ENCODE assay signal across 8 cellular contexts in the genomic region with DNA sequence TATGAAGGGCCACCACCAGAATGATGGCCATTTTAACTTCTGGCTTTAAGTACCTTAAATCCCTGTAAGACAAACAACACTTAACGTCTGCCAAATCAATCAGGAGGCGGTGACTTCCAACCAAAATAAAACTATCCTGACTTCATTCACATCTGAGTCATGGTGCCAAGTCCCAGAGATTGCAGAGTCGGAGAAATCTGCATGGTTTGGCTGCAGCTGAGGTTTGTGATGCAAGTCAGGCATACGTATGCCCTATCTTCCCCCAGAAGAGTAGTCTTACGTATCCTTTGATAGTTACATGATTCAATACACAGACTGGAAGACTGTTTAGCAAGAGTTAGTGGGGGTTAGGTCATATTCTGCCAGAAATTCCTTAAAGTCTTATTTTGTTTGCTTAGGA. TPM values are rescaled to one million over a fixed set of nuclear protein-coding genes. Genes with fewer than 3 reads are reported as not detected.
A peak's percentile ranks its signal among the peaks of the same experiment; 100 is the strongest.
DNase-seq lines count a peak whose midpoint lies in the region; ATAC-seq, FAIRE-seq and TF ChIP-seq lines count a peak whose summit lies in the region.

No MANE protein-coding gene starts in this region.

- DNase-seq in HepG2 (ENCODE audit: low spot score) (no peak), bronchial epithelial cell (ENCODE audit: low read depth) (peak; percentile 93), medulla oblongata (ENCODE audit: extremely low spot score) (peak; percentile 50), BE2C (no peak), T-helper 9 cell (no peak)

- FAIRE-seq in HepG2 (lab: Jason Lieb, UNC), result no peak
- no peak for FAIRE-seq in bronchial epithelial cell (lab: Jason Lieb, UNC)

- H3K9ac ChIP-seq in liver (ENCODE audit: low read depth in 1 of 2, low read length in 2 of 2), result no peak overlapping the region
- H3K9ac ChIP-seq in HepG2 (ENCODE audit: insufficient read depth, low read depth, low read length), result no peak overlapping the region

- CTCF ChIA-PET in HepG2 (lab: Yijun Ruan, JAX; ENCODE audit: low intra/inter-chr PET ratio, low total read pairs), result interaction anchor here (0.6 to 1.3 kb wide), 2 partner anchors 104 to 145 kb away, joined by 3 read pairs; no protein-coding TSS in a partner anchor

- H3K27me3 ChIP-seq in liver (ENCODE audit: control insufficient read depth in 4 of 4, insufficient read depth in 4 of 4, low read length in 3 of 4) (no peaks in the 10 kb centered on the region), HepG2 (ENCODE audit: control insufficient read depth in 1 of 2, insufficient read depth in 2 of 2, low read length in 2 of 2) (no peaks in the 10 kb centered on the region), bronchial epithelial cell (ENCODE audit: control insufficient read depth, insufficient read depth, low read length) (no peaks in the 10 kb centered on the region), BE2C (no peaks in the 10 kb centered on the region)

- H3K4me3 ChIP-seq in liver (ENCODE audit: low read depth in 1 of 3, low read length in 3 of 3) (no peak overlapping the region), HepG2 (replicated peaks in 1 of 3; ENCODE audit: insufficient read depth in 1 of 3, low read depth in 2 of 3, low read length in 3 of 3) (no peak overlapping the region), bronchial epithelial cell (ENCODE audit: low read depth, low read length) (no peak overlapping the region), BE2C (ENCODE audit: low read depth, low read length) (no peak overlapping the region)

- intact Hi-C loops in HepG2 (cut with micrococcal nuclease; ENCODE audit: unreplicated experiment), result no loop called here

- BruUV-seq in HepG2 (replicated peaks; lab: Mats Ljungman, UMichigan), result no TSS peak

- POLR2A ChIA-PET in HepG2 (lab: Yijun Ruan, JAX), result no interaction called here

- no peak overlapping the region for H3K4me2 ChIP-seq in HepG2 (ENCODE audit: low read depth, low read length)

- TF ChIP-seq CTCF in liver (IDR thresholded peaks at IDR 0.05; ENCODE audit: low read depth, low read length, missing input control), result no peak
- no peak for TF ChIP-seq CTCF in HepG2 (CRISPR knock-in tag; IDR thresholded peaks at IDR 0.05)
- no peak for TF ChIP-seq CTCF in bronchial epithelial cell (IDR thresholded peaks at IDR 0.05; ENCODE audit: insufficient read depth, low read length, severe bottlenecking)
- TF ChIP-seq CTCF in BE2C (IDR thresholded peaks at IDR 0.05; ENCODE audit: low read depth, low read length), result no peak

- TF ChIP-seq EP300 in HepG2 (IDR thresholded peaks at IDR 0.05; ENCODE audit: low read depth in 2 of 2, low read length in 2 of 2), result no peak
- no peak for TF ChIP-seq EP300 in HepG2 (CRISPR knock-in tag; IDR thresholded peaks at IDR 0.05; ENCODE audit: borderline replicate concordance)

- in situ Hi-C loops in HepG2 (cut with HindIII; ENCODE audit: extremely low pct_ligation_motif_present, low pct_unique_long_range_greater_than_20kb), result loop anchor here (5.0 kb wide), 1 partner anchor 192 kb away; no protein-coding TSS in a partner anchor

- no peaks in the 10 kb centered on the region for H4K20me1 ChIP-seq in HepG2 (ENCODE audit: insufficient read depth, low read length)

- H3K4me1 ChIP-seq in liver (ENCODE audit: control insufficient read depth in 4 of 4, insufficient read depth in 4 of 4, low read length in 3 of 4), result peaks cover 0 to 32% (median 20%) of the 10 kb centered on the region in 4 donors
- peaks cover 41% of the 10 kb centered on the region for H3K4me1 ChIP-seq in HepG2 (ENCODE audit: insufficient read depth, low read length)
- H3K4me1 ChIP-seq in BE2C, result peaks cover 37% of the 10 kb centered on the region

- H3K27ac ChIP-seq in liver (ENCODE audit: low read depth in 1 of 2, low read length in 2 of 2), result peak overlapping the region in 1 of 2 donors; percentile 57
- no peak overlapping the region for H3K27ac ChIP-seq in HepG2 (ENCODE audit: extremely low read length, insufficient read depth, low read length)

- TF ChIP-seq RAD21 in liver (IDR thresholded peaks at IDR 0.05) (peak in 1 of 2 donors; percentile 27), HepG2 (CRISPR knock-in tag; IDR thresholded peaks at IDR 0.05) (no peak)

- no peak overlapping the region for H2AFZ ChIP-seq in HepG2 (ENCODE audit: low read length)

- peaks cover 14% of the 10 kb centered on the region for H3K79me2 ChIP-seq in HepG2 (ENCODE audit: insufficient read depth, low read length)

- no peak for TF ChIP-seq POLR2A in HepG2 (IDR thresholded peaks at IDR 0.05; ENCODE audit: insufficient read depth in 1 of 2, low read depth in 2 of 2, low read length in 2 of 2)

- WGBS in liver, result 17% methylated on average over 5 of the region's 5 CpGs
- 77% methylated on average over 5 of the region's 5 CpGs for WGBS in HepG2 (ENCODE audit: low lambda C conversion rate)

- ATAC-seq in HepG2, result no peak
- no peak for ATAC-seq in HG02623 (IDR thresholded peaks at IDR 0.05; ENCODE audit: unreplicated experiment)
- no peak for ATAC-seq in HG03025 (IDR thresholded peaks at IDR 0.05; ENCODE audit: low FRiP score, unreplicated experiment)

- no peaks in the 10 kb centered on the region for H3K36me3 ChIP-seq in liver (ENCODE audit: control insufficient read depth in 4 of 4, insufficient read depth in 3 of 4, low read depth in 1 of 4, low read length in 3 of 4)
- no peaks in the 10 kb centered on the region for H3K36me3 ChIP-seq in HepG2 (replicated peaks in 1 of 2; ENCODE audit: control insufficient read depth in 1 of 2, insufficient read depth in 2 of 2, low read length in 2 of 2)
- H3K36me3 ChIP-seq in bronchial epithelial cell (ENCODE audit: control insufficient read depth, insufficient read depth, low read length), result no peaks in the 10 kb centered on the region
- H3K36me3 ChIP-seq in BE2C, result no peaks in the 10 kb centered on the region

- H3K9me3 ChIP-seq in liver (ENCODE audit: control insufficient read depth in 4 of 4, low read length in 3 of 4) (no peaks in the 10 kb centered on the region), HepG2 (ENCODE audit: low read length) (no peaks in the 10 kb centered on the region), BE2C (no peaks in the 10 kb centered on the region)

TF ChIP-seq in liver, 16 proteins besides CTCF, POLR2A, EP300 and RAD21 (continues in another document):
- TF ChIP-seq ATF3 (IDR thresholded peaks at IDR 0.05) (peak; percentile 74), JUND (IDR thresholded peaks at IDR 0.05) (peak; percentile 54 to 56), FOXA2 (IDR thresholded peaks at IDR 0.05) (no peak), RXRA (IDR thresholded peaks at IDR 0.05) (peak in 1 of 2 donors; percentile 10)

TF ChIP-seq in HepG2, 621 proteins besides CTCF, POLR2A, EP300 and RAD21 (continues in another document):
- TF ChIP-seq ZNF510 (CRISPR knock-in tag; IDR thresholded peaks at IDR 0.05; ENCODE audit: low read depth) (no peak), REPIN1 (CRISPR knock-in tag; IDR thresholded peaks at IDR 0.05; ENCODE audit: borderline replicate concordance, low read depth) (no peak), ZNF773 (CRISPR knock-in tag; IDR thresholded peaks at IDR 0.05; ENCODE audit: borderline replicate concordance) (no peak)
- TF ChIP-seq, protein P1, sequence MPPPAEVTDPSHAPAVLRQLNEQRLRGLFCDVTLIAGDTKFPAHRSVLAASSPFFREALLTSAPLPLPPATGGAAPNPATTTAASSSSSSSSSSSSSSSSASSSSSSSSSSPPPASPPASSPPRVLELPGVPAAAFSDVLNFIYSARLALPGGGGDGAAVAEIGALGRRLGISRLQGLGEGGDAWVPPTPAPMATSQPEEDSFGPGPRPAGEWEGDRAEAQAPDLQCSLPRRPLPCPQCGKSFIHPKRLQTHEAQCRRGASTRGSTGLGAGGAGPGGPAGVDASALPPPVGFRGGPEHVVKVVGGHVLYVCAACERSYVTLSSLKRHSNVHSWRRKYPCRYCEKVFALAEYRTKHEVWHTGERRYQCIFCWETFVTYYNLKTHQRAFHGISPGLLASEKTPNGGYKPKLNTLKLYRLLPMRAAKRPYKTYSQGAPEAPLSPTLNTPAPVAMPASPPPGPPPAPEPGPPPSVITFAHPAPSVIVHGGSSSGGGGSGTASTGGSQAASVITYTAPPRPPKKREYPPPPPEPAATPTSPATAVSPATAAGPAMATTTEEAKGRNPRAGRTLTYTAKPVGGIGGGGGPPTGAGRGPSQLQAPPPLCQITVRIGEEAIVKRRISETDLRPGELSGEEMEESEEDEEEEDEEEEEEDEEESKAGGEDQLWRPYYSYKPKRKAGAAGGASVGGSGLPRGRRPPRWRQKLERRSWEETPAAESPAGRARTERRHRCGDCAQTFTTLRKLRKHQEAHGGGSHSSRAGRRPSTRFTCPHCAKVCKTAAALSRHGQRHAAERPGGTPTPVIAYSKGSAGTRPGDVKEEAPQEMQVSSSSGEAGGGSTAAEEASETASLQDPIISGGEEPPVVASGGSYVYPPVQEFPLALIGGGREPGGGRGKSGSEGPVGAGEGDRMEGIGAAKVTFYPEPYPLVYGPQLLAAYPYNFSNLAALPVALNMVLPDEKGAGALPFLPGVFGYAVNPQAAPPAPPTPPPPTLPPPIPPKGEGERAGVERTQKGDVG (CRISPR knock-in tag; IDR thresholded peaks at IDR 0.05; ENCODE audit: borderline replicate concordance), result no peak

RNA-seq across cellular contexts. Expression of gene GAB2, which starts 1.7 kb away (rescaled TPM):
- total RNA-seq in liver (1 to 10 TPM; 3.4 to 3.6 TPM), HepG2 (2016; rRNA removed; fragmentation: Illumina TruSeq; extraction: Trizol) (3.2 and 4.1 TPM in 2 replicates), bronchial epithelial cell (6.6 and 7.9 TPM in 2 replicates)
- polyA plus RNA-seq in liver (1 to 10 TPM; 1.3 to 1.7 TPM), HepG2 (2011; rRNA removed) (7.9 and 8.6 TPM in 2 replicates)
- total RNA-seq in HepG2 (2016; cell fraction: cytosol; rRNA removed; fragmentation: Illumina TruSeq; extraction: Trizol; ENCODE audit: low read depth), result 0.35 and 0.40 TPM in 2 replicates
- total RNA-seq in HepG2 (2016; cell fraction: insoluble cytoplasmic fraction; rRNA removed; fragmentation: Illumina TruSeq; extraction: Trizol), result 2.7 and 3.2 TPM in 2 replicates
- 1.6 and 1.7 TPM in 2 replicates for total RNA-seq in HepG2 (2016; cell fraction: membrane; rRNA removed; fragmentation: Illumina TruSeq; extraction: Trizol)
- total RNA-seq in HepG2 (2016; cell fraction: nucleus; rRNA removed; fragmentation: Illumina TruSeq; extraction: Trizol), result 3.4 and 4.6 TPM in 2 replicates
- polyA plus RNA-seq in HepG2 (2011; cell fraction: cytosol; rRNA removed), result 4.7 and 5.6 TPM in 2 replicates
- polyA plus RNA-seq in HepG2 (2011; cell fraction: nucleus; rRNA removed), result 11.5 and 11.7 TPM in 2 replicates
- polyA plus RNA-seq in HepG2 (2012), result 9.4 and 12.0 TPM in 2 replicates
- 0.11 and 0.16 TPM in 2 replicates for polyA plus RNA-seq in HepG2 (2016; cell fraction: cytosol; fragmentation: Illumina TruSeq; extraction: Trizol; ENCODE audit: low read depth)
- 2.2 TPM in 2 replicates for polyA plus RNA-seq in HepG2 (2016; cell fraction: insoluble cytoplasmic fraction; fragmentation: Illumina TruSeq; extraction: Trizol; ENCODE audit: low read depth)
- 0.73 and 0.90 TPM in 2 replicates for polyA plus RNA-seq in HepG2 (2016; cell fraction: membrane; fragmentation: Illumina TruSeq; extraction: Trizol; ENCODE audit: low read depth)
- polyA plus RNA-seq in HepG2 (2016; cell fraction: nucleus; fragmentation: Illumina TruSeq; extraction: Trizol; ENCODE audit: insufficient read depth, low read depth), result 3.2 and 4.9 TPM in 2 replicates
- polyA minus RNA-seq in HepG2 (2011; rRNA and poly(A)+ RNA removed; ENCODE audit: low replicate concordance), result 10.0 and 14.5 TPM in 2 replicates
- polyA minus RNA-seq in HepG2 (2011; cell fraction: cytosol; rRNA and poly(A)+ RNA removed), result 5.8 and 6.6 TPM in 2 replicates
- 11.7 and 15.5 TPM in 2 replicates for polyA minus RNA-seq in HepG2 (2011; cell fraction: nucleus; rRNA and poly(A)+ RNA removed)
- 26.0 TPM for polyA plus RNA-seq in BE2C (2012; ENCODE audit: insufficient read depth, insufficient read length, low read depth)

Comparison
In these comparisons a context has a peak if more than half of its experiments do, and no peak if none do; other contexts are left out.
1. DNase-seq: peak in bronchial epithelial cell (single experiment) and medulla oblongata (single experiment); none in HepG2 (single experiment), BE2C (single experiment) and T-helper 9 cell (single experiment).